ENCODE assay signal across 20 cellular contexts in the genomic region with DNA sequence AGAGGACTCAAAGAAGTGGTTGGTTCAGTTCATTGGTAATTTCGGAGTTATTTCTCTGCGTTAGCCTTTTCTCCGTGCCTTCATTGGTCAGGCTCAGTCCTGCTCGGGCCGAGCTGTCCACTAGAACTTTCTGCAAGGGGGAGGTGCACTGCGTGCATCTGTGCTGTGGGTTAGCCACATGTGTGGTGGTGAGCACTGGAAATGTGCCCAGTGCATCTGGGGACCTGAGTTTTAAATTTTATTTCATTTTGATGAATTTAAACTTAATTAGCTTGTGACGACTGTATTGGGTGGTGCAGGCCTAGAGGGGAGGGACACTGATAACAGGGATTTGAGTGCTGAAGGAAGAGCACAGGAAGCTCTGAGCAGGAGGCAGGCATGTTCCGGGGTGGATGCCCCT. TPM values are rescaled to one million over a fixed set of nuclear protein-coding genes. Genes with fewer than 3 reads are reported as not detected.
DNase-seq lines count a peak whose midpoint lies in the region; ATAC-seq and TF ChIP-seq lines count a peak whose summit lies in the region.
"Had no signal": no experiment of that assay in that cellular context is flagged by ENCODE, and none has a peak within 500 bp of the region (broad histone marks: within the 10 kb centered on the region; RNA-seq: fewer than 3 reads in every experiment).

No MANE protein-coding gene starts in this region.

- no peak overlapping the region for H4K8ac ChIP-seq in H9 (replicated peaks; ENCODE audit: insufficient read length, low read depth, low read length)

- no peak for TF ChIP-seq CTCF in H9 (conservative IDR thresholded peaks at IDR 0.05)

- no peak overlapping the region for H3K23ac ChIP-seq in H9 (ENCODE audit: insufficient read length, low read depth, low read length)

- no peak overlapping the region for H3K4me3 Mint-ChIP-seq in activated naive CD4-positive, alpha-beta T cell treated with anti-CD3 and anti-CD28 coated beads for 36 hours
- peak overlapping the region in 1 of 2 experiments; percentile 53; a peak in 1 of 5 replicates for H3K4me3 Mint-ChIP-seq in H9
- H3K4me3 Mint-ChIP-seq in dendritic cell treated with granulocyte-macrophage colony-stimulating factor and Interleukin-4, amounts not matched to agents 40 ng/mL and 50 ng/mL, for 4 days = no peak overlapping the region
- no peak overlapping the region for H3K4me3 Mint-ChIP-seq in stimulated activated effector memory CD8-positive, alpha-beta T cell treated with anti-CD3 and anti-CD28 coated beads, Interleukin-12 subunit alpha, Interleukin-12 subunit beta, amount 100 ng/mL, for 72 hours

- H3K27ac Mint-ChIP-seq in activated naive CD4-positive, alpha-beta T cell treated with anti-CD3 and anti-CD28 coated beads for 36 hours = peak overlapping the region; percentile 4
- no peak overlapping the region; a peak in 1 of 7 replicates for H3K27ac Mint-ChIP-seq in H9
- peak overlapping the region; percentile 39 for H3K27ac Mint-ChIP-seq in dendritic cell treated with granulocyte-macrophage colony-stimulating factor and Interleukin-4, amounts not matched to agents 40 ng/mL and 50 ng/mL, for 4 days
- H3K27ac Mint-ChIP-seq in stimulated activated effector memory CD8-positive, alpha-beta T cell treated with anti-CD3 and anti-CD28 coated beads, Interleukin-12 subunit alpha, Interleukin-12 subunit beta, amount 100 ng/mL, for 72 hours = peak overlapping the region; percentile 95

- H2BK120ac ChIP-seq in H9 (ENCODE audit: low read depth, low read length, poor library complexity, severe bottlenecking) = no peak overlapping the region

- H4K91ac ChIP-seq in H9 (ENCODE audit: insufficient read length, low read depth, low read length) = no peak overlapping the region

- no peak overlapping the region for H3K14ac ChIP-seq in H9 (ENCODE audit: insufficient read depth, low read length)

- no peaks in the 10 kb centered on the region for H3K4me1 Mint-ChIP-seq in activated naive CD4-positive, alpha-beta T cell treated with anti-CD3 and anti-CD28 coated beads for 36 hours (ENCODE audit: low read depth)
- peaks cover 0 to 8% of the 10 kb centered on the region in 2 experiments; a peak in 1 of 4 replicates for H3K4me1 Mint-ChIP-seq in H9
- H3K4me1 Mint-ChIP-seq in dendritic cell treated with granulocyte-macrophage colony-stimulating factor and Interleukin-4, amounts not matched to agents 40 ng/mL and 50 ng/mL, for 4 days (ENCODE audit: low read depth) = peaks cover 28% of the 10 kb centered on the region
- H3K4me1 Mint-ChIP-seq in stimulated activated effector memory CD8-positive, alpha-beta T cell treated with anti-CD3 and anti-CD28 coated beads, Interleukin-12 subunit alpha, Interleukin-12 subunit beta, amount 100 ng/mL, for 72 hours = peaks cover 36% of the 10 kb centered on the region

- H3K9ac ChIP-seq in H9 (ENCODE audit: extremely low read depth, insufficient read length, low read length) = no peak overlapping the region
- H3K9ac ChIP-seq: BLaER1 treated with 17β-estradiol and CSF1 and Interleukin-3, amounts not matched to agents 10 nM and 100 nM had no signal

- no peak for ATAC-seq in stimulated activated effector memory CD8-positive, alpha-beta T cell treated with anti-CD3 and anti-CD28 coated beads, Interleukin-12 subunit alpha, Interleukin-12 subunit beta, amount 100 ng/mL, for 72 hours
- ATAC-seq in HG03175 (IDR thresholded peaks at IDR 0.05; ENCODE audit: unreplicated experiment) (no peak), HG02852 (IDR thresholded peaks at IDR 0.05; ENCODE audit: unreplicated experiment) (no peak)
- ATAC-seq: HepG2, PC-3 had no signal

- H3K4ac ChIP-seq in H9 (ENCODE audit: low read depth, low read length) = no peak overlapping the region

- H3K9me3 Mint-ChIP-seq in activated naive CD4-positive, alpha-beta T cell treated with anti-CD3 and anti-CD28 coated beads for 36 hours = no peaks in the 10 kb centered on the region
- no peaks in the 10 kb centered on the region; a peak in 1 of 5 replicates for H3K9me3 Mint-ChIP-seq in H9
- no peaks in the 10 kb centered on the region for H3K9me3 Mint-ChIP-seq in dendritic cell treated with granulocyte-macrophage colony-stimulating factor and Interleukin-4, amounts not matched to agents 40 ng/mL and 50 ng/mL, for 4 days
- no peaks in the 10 kb centered on the region for H3K9me3 Mint-ChIP-seq in stimulated activated effector memory CD8-positive, alpha-beta T cell treated with anti-CD3 and anti-CD28 coated beads, Interleukin-12 subunit alpha, Interleukin-12 subunit beta, amount 100 ng/mL, for 72 hours

- CTCF ChIA-PET in activated naive CD4-positive, alpha-beta T cell treated with anti-CD3 and anti-CD28 coated beads for 36 hours (lab: Charles Lee) = interaction anchor here (0.7 kb wide), 2 partner anchors 16 to 156 kb away, joined by 3 read pairs; no protein-coding TSS in a partner anchor

- H3K56ac ChIP-seq in H9 (ENCODE audit: insufficient read length, low read depth, low read length) = no peak overlapping the region

- H2AFZ ChIP-seq in H9 (ENCODE audit: low read length) = no peak overlapping the region

- no peaks in the 10 kb centered on the region for H3K23me2 ChIP-seq in H9 (ENCODE audit: insufficient read length, low read depth, low read length, poor library complexity, severe bottlenecking)

- no peaks in the 10 kb centered on the region for H3K27me3 Mint-ChIP-seq in activated naive CD4-positive, alpha-beta T cell treated with anti-CD3 and anti-CD28 coated beads for 36 hours (ENCODE audit: low read depth)
- no peaks in the 10 kb centered on the region for H3K27me3 Mint-ChIP-seq in H9 (ENCODE audit: low read depth)
- no peaks in the 10 kb centered on the region for H3K27me3 Mint-ChIP-seq in dendritic cell treated with granulocyte-macrophage colony-stimulating factor and Interleukin-4, amounts not matched to agents 40 ng/mL and 50 ng/mL, for 4 days

- intact Hi-C loops in activated naive CD4-positive, alpha-beta T cell treated with anti-CD3 and anti-CD28 coated beads for 36 hours (cut with micrococcal nuclease) = no loop called here
- intact Hi-C loops in dendritic cell treated with granulocyte-macrophage colony-stimulating factor and Interleukin-4, amounts not matched to agents 40 ng/mL and 50 ng/mL, for 4 days (cut with micrococcal nuclease) = no loop called here

- no peak overlapping the region for H2BK20ac ChIP-seq in H9 (ENCODE audit: low read depth, low read length, poor library complexity, severe bottlenecking)

- H3K9me3 ChIP-seq in H9 (ENCODE audit: control insufficient read depth, low read depth, low read length) = no peaks in the 10 kb centered on the region
- H3K9me3 ChIP-seq: A549; BLaER1 treated with 17β-estradiol and CSF1 and Interleukin-3, amounts not matched to agents 10 nM and 100 nM had no signal

- DNase-seq in activated naive CD4-positive, alpha-beta T cell treated with anti-CD3 and anti-CD28 coated beads for 36 hours = no peak
- no peak for DNase-seq in activated naive CD4-positive, alpha-beta T cell (lab: John Stamatoyannopoulos, UW)
- DNase-seq in H9 = peak; percentile 18
- DNase-seq in stimulated activated effector memory CD8-positive, alpha-beta T cell treated with anti-CD3 and anti-CD28 coated beads, Interleukin-12 subunit alpha, Interleukin-12 subunit beta, amount 100 ng/mL, for 72 hours (ENCODE audit: low spot score in 2 of 2) = no peak
- no peak for DNase-seq in DMS153 (lab: John Stamatoyannopoulos, UW)
- DNase-seq: COR-L47, EL, GOT3, KG1, NCI-H1048, NCI-H1436 treated with DMSO at 0.1 percent for 48 hours, NCI-H2081, NCI-H774, PC-3 had no signal

- peaks cover 24% of the 10 kb centered on the region for H3K36me3 Mint-ChIP-seq in activated naive CD4-positive, alpha-beta T cell treated with anti-CD3 and anti-CD28 coated beads for 36 hours (ENCODE audit: low read depth)
- peaks cover 24 to 79% (median 63%) of the 10 kb centered on the region in 3 experiments; a peak in 6 of 7 replicates for H3K36me3 Mint-ChIP-seq in H9 (ENCODE audit: insufficient read depth in 1 of 3, low read depth in 3 of 3)
- H3K36me3 Mint-ChIP-seq in dendritic cell treated with granulocyte-macrophage colony-stimulating factor and Interleukin-4, amounts not matched to agents 40 ng/mL and 50 ng/mL, for 4 days (ENCODE audit: low read depth) = peaks cover 95% of the 10 kb centered on the region
- peaks cover 100% of the 10 kb centered on the region for H3K36me3 Mint-ChIP-seq in stimulated activated effector memory CD8-positive, alpha-beta T cell treated with anti-CD3 and anti-CD28 coated beads, Interleukin-12 subunit alpha, Interleukin-12 subunit beta, amount 100 ng/mL, for 72 hours

- no peak overlapping the region for H2AK5ac ChIP-seq in H9 (ENCODE audit: insufficient read length, low read length)

- no peak overlapping the region for H3K18ac ChIP-seq in H9 (ENCODE audit: insufficient read length, low read depth, low read length)

- no peaks in the 10 kb centered on the region for H4K20me1 ChIP-seq in H9 (ENCODE audit: control insufficient read depth, insufficient read depth, insufficient read length)

- H2BK12ac ChIP-seq in H9 (ENCODE audit: insufficient read length, low read depth, low read length) = no peak overlapping the region

- H3T11ph ChIP-seq in H9 (ENCODE audit: low read length) = no peak overlapping the region

- no CpG with 5 or more reads among the region's 8 CpGs for WGBS in H9 (ENCODE audit: extremely low coverage, insufficient read length, low lambda C conversion rate)

- H3K79me1 ChIP-seq in H9 (ENCODE audit: insufficient read depth, low read depth, low read length, poor library complexity, severe bottlenecking) = no peaks in the 10 kb centered on the region

- no peak overlapping the region for H2BK15ac ChIP-seq in H9 (ENCODE audit: low read depth, low read length)

- H3K4me1 ChIP-seq in H9 (ENCODE audit: insufficient read depth, low read length) = no peaks in the 10 kb centered on the region
- H3K4me1 ChIP-seq: A549; BLaER1 treated with 17β-estradiol and CSF1 and Interleukin-3, amounts not matched to agents 10 nM and 100 nM had no signal

- H3K27ac ChIP-seq in H9 (ENCODE audit: insufficient read length, low read depth, low read length) = no peak overlapping the region
- H3K27ac ChIP-seq: A549; BLaER1 treated with 17β-estradiol and CSF1 and Interleukin-3, amounts not matched to agents 10 nM and 100 nM had no signal

- H4K5ac ChIP-seq in H9 (ENCODE audit: insufficient read length, low read depth, low read length) = no peak overlapping the region

- no peaks in the 10 kb centered on the region for H3K27me3 ChIP-seq in H9 (ENCODE audit: insufficient read depth, low read length)
- H3K27me3 ChIP-seq: BLaER1 treated with 17β-estradiol and CSF1 and Interleukin-3, amounts not matched to agents 10 nM and 100 nM had no signal

- H3K79me2 ChIP-seq in H9 (ENCODE audit: insufficient read depth, low read length) = no peaks in the 10 kb centered on the region

- no peak overlapping the region for H3K4me2 ChIP-seq in H9 (ENCODE audit: insufficient read depth, insufficient read length, low read length)
- H3K4me2 ChIP-seq: A549; BLaER1 treated with 17β-estradiol and CSF1 and Interleukin-3, amounts not matched to agents 10 nM and 100 nM had no signal

- H2BK5ac ChIP-seq in H9 (ENCODE audit: insufficient read length, low read length) = no peak overlapping the region

RNA-seq across cellular contexts. Expression of a gene that starts 24.5 kb away (rescaled TPM):
- total RNA-seq in activated naive CD4-positive, alpha-beta T cell treated with anti-CD3 and anti-CD28 coated beads for 36 hours = 1 to 10 TPM; 8.2 to 8.3 TPM
- total RNA-seq in H9 (2021) = 38.2 and 40.4 TPM in 2 replicates

RNA-seq across cellular contexts. Expression of a gene that starts 30.4 kb away (rescaled TPM):
- not detected for total RNA-seq in activated naive CD4-positive, alpha-beta T cell treated with anti-CD3 and anti-CD28 coated beads for 36 hours
- total RNA-seq in H9 (2021) = 0.22 TPM in 1 of 2 replicates, not detected in the other
- total RNA-seq: PC-3 had no signal

RNA-seq across cellular contexts. Expression of a gene that starts 34.8 kb away (rescaled TPM):
- total RNA-seq in activated naive CD4-positive, alpha-beta T cell treated with anti-CD3 and anti-CD28 coated beads for 36 hours = 10 to 100 TPM; 64.4 to 67.5 TPM
- total RNA-seq in H9 (2021) = 29.1 and 29.3 TPM in 2 replicates

Comparison
In these comparisons a context has a peak if more than half of its experiments do, and no peak if none do; other contexts are left out.
1. H3K27ac Mint-ChIP-seq: peak in activated naive CD4-positive, alpha-beta T cell treated with anti-CD3 and anti-CD28 coated beads for 36 hours (single experiment), dendritic cell treated with granulocyte-macrophage colony-stimulating factor and Interleukin-4, amounts not matched to agents 40 ng/mL and 50 ng/mL, for 4 days (single experiment) and stimulated activated effector memory CD8-positive, alpha-beta T cell treated with anti-CD3 and anti-CD28 coated beads, Interleukin-12 subunit alpha, Interleukin-12 subunit beta, amount 100 ng/mL, for 72 hours (single experiment); none in H9 (0 of 3).